ENCODE assay signal across 13 cellular contexts in the genomic region with DNA sequence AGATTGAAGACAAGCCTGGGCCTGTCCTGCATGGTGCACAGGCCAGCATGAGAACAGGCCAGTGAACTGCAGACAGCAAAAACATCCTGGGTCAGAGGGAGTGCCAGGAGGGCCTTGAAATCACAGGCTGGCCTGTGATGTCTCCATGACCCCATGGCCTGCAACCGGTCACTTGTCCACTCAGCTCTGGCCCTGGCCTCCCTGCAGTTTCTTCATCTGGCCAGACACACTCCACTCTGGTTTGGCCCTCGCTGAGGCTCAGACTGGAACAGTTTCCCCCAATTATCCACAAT. TPM values are rescaled to one million over a fixed set of nuclear protein-coding genes. Genes with fewer than 3 reads are reported as not detected.
DNase-seq lines count a peak whose midpoint lies in the region; ATAC-seq and TF ChIP-seq lines count a peak whose summit lies in the region.
"Had no signal": no experiment of that assay in that cellular context is flagged by ENCODE, and none has a peak within 500 bp of the region (broad histone marks: within the 10 kb centered on the region; RNA-seq: fewer than 3 reads in every experiment).

No MANE protein-coding gene starts in this region.

- CTCF ChIA-PET in A673 (lab: Charles Lee), result no interaction called here

- DNase-seq in A673 (ENCODE audit: low spot score), result no peak
- DNase-seq in body of pancreas, result peak in 1 of 4 donors; percentile 25
- peak; percentile 55 for DNase-seq in left ventricle myocardium superior
- DNase-seq in ovary, result peak in 4 of 5 donors; percentile 40 to 57 (median 49)
- DNase-seq in activated naive CD4-positive, alpha-beta T cell treated with anti-CD3 and anti-CD28 coated beads, Interleukin-2, amount 50 U/mL, for 72 hours (ENCODE audit: low spot score in 2 of 2), result no peak
- no peak for DNase-seq in ureter (ENCODE audit: low spot score)
- no peak for DNase-seq in foreskin melanocyte
- DNase-seq: EL; GOT3; NCI-H1092; stimulated activated CD4-positive, alpha-beta T cell treated with anti-CD3 and anti-CD28 coated beads, Interleukin-15, amount 100 ng/mL, for 24 hours; stimulated activated naive CD8-positive, alpha-beta T cell treated with anti-CD3 and anti-CD28 coated beads, Interleukin-15, Interleukin-2, amounts not matched to agents 100 U/mL and 50 U/mL, for 24 hours had no signal

- H3K27me3 ChIP-seq in A673 (replicated peaks; ENCODE audit: insufficient read depth, low read depth, low read length, poor library complexity) (no peaks in the 10 kb centered on the region), body of pancreas (no peaks in the 10 kb centered on the region), ovary (no peaks in the 10 kb centered on the region)

- BruUV-seq in A673 (replicated peaks; lab: Mats Ljungman, UMichigan), result no TSS peak

- intact Hi-C loops in A673 (cut with micrococcal nuclease; ENCODE audit: unreplicated experiment), result no loop called here
- intact Hi-C loops in body of pancreas (cut with DNase I), result no loop called here
- intact Hi-C loops in left ventricle myocardium superior (cut with micrococcal nuclease), result no loop called here
- intact Hi-C loops in ovary (cut with DNase I), result no loop called here

- TF ChIP-seq POLR2A in body of pancreas (IDR thresholded peaks at IDR 0.05) (no peak), ovary (IDR thresholded peaks at IDR 0.05) (no peak)

- H3K9me3 ChIP-seq in A673 (ENCODE audit: low read depth, low read length, poor library complexity, severe bottlenecking), result no peaks in the 10 kb centered on the region
- H3K9me3 ChIP-seq in body of pancreas, result no peaks in the 10 kb centered on the region
- no peaks in the 10 kb centered on the region for H3K9me3 ChIP-seq in ovary

- TF ChIP-seq EP300 in ovary (IDR thresholded peaks at IDR 0.05), result no peak

- H3K9me3 Mint-ChIP-seq in activated naive CD4-positive, alpha-beta T cell treated with anti-CD3 and anti-CD28 coated beads, Interleukin-2, amount 50 U/mL, for 72 hours, result no peaks in the 10 kb centered on the region

- peaks cover 100% of the 10 kb centered on the region for H3K4me1 ChIP-seq in A673 (ENCODE audit: insufficient read depth, low read length, poor library complexity, severe bottlenecking)
- peaks cover 39% of the 10 kb centered on the region for H3K4me1 ChIP-seq in body of pancreas
- peaks cover 16% of the 10 kb centered on the region for H3K4me1 ChIP-seq in ovary (ENCODE audit: insufficient read depth)

- H3K4me3 ChIP-seq in A673 (ENCODE audit: low read depth, low read length, poor library complexity, severe bottlenecking) (peak overlapping the region; percentile 2), body of pancreas (no peak overlapping the region), ovary (no peak overlapping the region)

- WGBS in body of pancreas, 2 donors, result 73 to 80% methylated on average over 2 of the region's 2 CpGs
- 46 to 61% (median 52%) methylated on average over 2 of the region's 2 CpGs for WGBS in ovary, 3 donors

- H3K27ac Mint-ChIP-seq in activated naive CD4-positive, alpha-beta T cell treated with anti-CD3 and anti-CD28 coated beads, Interleukin-2, amount 50 U/mL, for 72 hours, result peak overlapping the region in 1 of 2 donors; percentile 55

- H3K36me3 Mint-ChIP-seq in activated naive CD4-positive, alpha-beta T cell treated with anti-CD3 and anti-CD28 coated beads, Interleukin-2, amount 50 U/mL, for 72 hours, result no peaks in the 10 kb centered on the region

- ATAC-seq in body of pancreas (peak; percentile 34), left ventricle myocardium superior (peak; percentile 63), HG02852 (IDR thresholded peaks at IDR 0.05; ENCODE audit: unreplicated experiment) (no peak)
- ATAC-seq in activated naive CD4-positive, alpha-beta T cell treated with anti-CD3 and anti-CD28 coated beads, Interleukin-2, amount 50 U/mL, for 72 hours, result no peak
- ATAC-seq: stimulated activated naive CD8-positive, alpha-beta T cell treated with anti-CD3 and anti-CD28 coated beads, Interleukin-15, Interleukin-2, amounts not matched to agents 100 U/mL and 50 U/mL, for 24 hours had no signal

- H3K36me3 ChIP-seq in A673 (ENCODE audit: insufficient read depth, low read length, poor library complexity, severe bottlenecking) (peaks cover 25% of the 10 kb centered on the region), body of pancreas (replicated peaks in 1 of 2; ENCODE audit: insufficient read depth in 1 of 2, low read depth in 2 of 2) (no peaks in the 10 kb centered on the region), ovary (no peaks in the 10 kb centered on the region)

- H3K27ac ChIP-seq in A673 (ENCODE audit: low read depth, low read length, poor library complexity, severe bottlenecking) (peak overlapping the region; percentile 85), body of pancreas (peak overlapping the region in 2 of 4 donors; percentile 33 to 48), ovary (peak overlapping the region in 1 of 2 donors; percentile 86)

- no peak for TF ChIP-seq CTCF in A673 (conservative IDR thresholded peaks at IDR 0.05; ENCODE audit: low read depth, low read length)
- no peak for TF ChIP-seq CTCF in body of pancreas (IDR thresholded peaks at IDR 0.05)
- no peak for TF ChIP-seq CTCF in ovary (IDR thresholded peaks at IDR 0.05)

- POLR2A ChIA-PET in A673 (lab: Charles Lee; ENCODE audit: low non-redundant PET), result no interaction called here

RNA-seq across cellular contexts. Expression of gene CYRIA, which starts 12.6 kb away (rescaled TPM):
- total RNA-seq in A673 (2021), result 183 TPM in 2 replicates
- 1 to 10 TPM; 4.4 to 5.3 TPM for total RNA-seq in body of pancreas
- 4.6 TPM for total RNA-seq in left ventricle myocardium superior
- total RNA-seq in ovary, result 10 to 100 TPM in 6 of 7 donors, 1 to 10 TPM in 1; 9.7 to 21.3 (median 13.2) TPM
- 10 to 100 TPM in 1 of 2 donors, 1 to 10 TPM in 1; 4.0 to 17.0 TPM for polyA plus RNA-seq in ovary
- total RNA-seq in activated naive CD4-positive, alpha-beta T cell treated with anti-CD3 and anti-CD28 coated beads, Interleukin-2, amount 50 U/mL, for 72 hours, result 1 to 10 TPM; 2.7 to 3.1 TPM
- 17.4 TPM for total RNA-seq in ureter

Comparison
In these comparisons a context has a peak if more than half of its experiments do, and no peak if none do; other contexts are left out.
1. DNase-seq: peak in left ventricle myocardium superior (single experiment) and ovary (4 of 5); none in A673 (single experiment), activated naive CD4-positive, alpha-beta T cell treated with anti-CD3 and anti-CD28 coated beads, Interleukin-2, amount 50 U/mL, for 72 hours (0 of 2), ureter (single experiment) and foreskin melanocyte (single experiment).
2. ATAC-seq: peak in body of pancreas (single experiment) and left ventricle myocardium superior (single experiment); none in activated naive CD4-positive, alpha-beta T cell treated with anti-CD3 and anti-CD28 coated beads, Interleukin-2, amount 50 U/mL, for 72 hours (0 of 2) and HG02852 (single experiment).